8 cellular contexts compared by ENCODE assay signal in the genomic region with DNA sequence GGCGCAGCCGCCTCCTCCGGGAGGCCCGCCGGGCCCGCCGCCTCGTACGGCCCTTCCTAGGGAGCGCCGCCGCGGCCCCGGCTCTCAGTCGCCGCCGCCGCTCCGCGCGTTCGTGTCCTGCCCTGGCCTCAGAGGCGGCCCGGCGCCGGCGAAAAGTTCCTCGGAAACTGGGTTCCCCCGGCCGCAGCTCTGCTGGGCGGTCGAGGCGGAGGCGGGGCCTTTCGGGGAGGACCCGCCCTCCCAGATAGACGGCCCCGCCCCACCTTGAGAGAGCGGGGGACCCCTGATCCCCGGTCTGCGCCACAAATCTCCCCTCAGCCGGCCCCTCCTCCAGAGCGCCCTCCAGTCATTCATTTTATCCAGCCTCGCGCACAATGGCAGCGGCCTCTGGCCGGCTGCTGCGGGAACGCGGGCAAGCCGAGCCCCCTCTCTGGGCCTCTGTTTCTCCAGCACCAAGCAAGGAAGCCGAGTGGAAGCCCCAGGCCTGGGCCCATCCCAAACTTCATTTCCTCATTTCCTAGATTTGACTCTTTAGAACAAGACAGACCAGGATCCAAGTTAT. TPM values are rescaled to one million over a fixed set of nuclear protein-coding genes. Genes with fewer than 3 reads are reported as not detected.
DNase-seq lines count a peak whose midpoint lies in the region; ATAC-seq and TF ChIP-seq lines count a peak whose summit lies in the region.

SREBF1 (minus strand) TSS at position 169 of the 562 bp plus-strand sequence. CDS start 169 bp downstream, outside the sequence.

- H3K27ac ChIP-seq in C4-2B, result peak within 1 kb of the TSS; percentile 99

- DNase-seq in T follicular helper cell (ENCODE audit: low read depth) (peak; percentile 53), astrocyte of the cerebellum (ENCODE audit: low read depth) (no peak), hippocampal formation (lab: John Stamatoyannopoulos, UW) (peak; percentile 33 to 55), sciatic nerve (ENCODE audit: low spot score) (peak; percentile 88), NCI-H1092 treated with DMSO at 0.1 percent for 48 hours (lab: John Stamatoyannopoulos, UW) (no peak)

- intact Hi-C loops in sciatic nerve (cut with DNase I), result no loop called here

- peak; percentile 23 for ATAC-seq in GM19023 (IDR thresholded peaks at IDR 0.05; ENCODE audit: unreplicated experiment)
- peak; percentile 23 for ATAC-seq in HG03342 (IDR thresholded peaks at IDR 0.05; ENCODE audit: unreplicated experiment)
- peak; percentile 44 for ATAC-seq in sciatic nerve

- H3K4me3 ChIP-seq in astrocyte of the cerebellum (ENCODE audit: low read depth, low read length), result peak within 1 kb of the TSS; percentile 82

- TF ChIP-seq CTCF in C4-2B (conservative IDR thresholded peaks at IDR 0.05), result no peak
- no peak for TF ChIP-seq CTCF in astrocyte of the cerebellum (IDR thresholded peaks at IDR 0.05; ENCODE audit: low read depth, low read length, missing control alignments)

- in situ Hi-C loops in astrocyte of the cerebellum (cut with HindIII; ENCODE audit: low sequenced_read_pairs), result no loop called here

RNA-seq across cellular contexts. Expression of gene SREBF1, which starts in this region (rescaled TPM):
- total RNA-seq in sciatic nerve, result 257 TPM

Comparison
In these comparisons a context has a peak if more than half of its experiments do, and no peak if none do; other contexts are left out.
1. DNase-seq: peak in T follicular helper cell (single experiment), hippocampal formation (2 of 2) and sciatic nerve (single experiment); none in astrocyte of the cerebellum (single experiment) and NCI-H1092 treated with DMSO at 0.1 percent for 48 hours (single experiment).
2. Peak in every context shown above with its lines, with median percentiles within 50 percentile points of each other: ATAC-seq.